21 cellular contexts compared by ENCODE assay signal in the genomic region with DNA sequence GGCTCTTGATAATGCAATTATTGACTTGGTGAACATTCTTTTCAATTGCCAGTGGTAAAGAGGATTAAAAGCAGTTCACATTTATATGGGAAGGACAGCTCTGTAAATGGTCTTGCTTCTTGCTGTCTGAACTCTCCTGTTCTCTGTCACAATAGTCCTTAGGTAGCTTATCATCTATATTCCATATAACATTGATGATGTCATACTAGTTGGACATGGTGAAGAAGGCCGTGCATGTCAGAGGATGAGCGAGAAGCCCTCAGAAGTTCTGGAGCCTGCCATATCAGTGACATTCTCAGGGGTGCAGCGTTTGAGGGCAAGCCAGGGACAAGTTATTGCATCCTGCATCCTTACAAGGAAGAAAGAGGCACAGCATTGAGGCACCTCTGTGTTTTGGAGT. TPM values are rescaled to one million over a fixed set of nuclear protein-coding genes. Genes with fewer than 3 reads are reported as not detected.
DNase-seq lines count a peak whose midpoint lies in the region; ATAC-seq, FAIRE-seq and TF ChIP-seq lines count a peak whose summit lies in the region.
"Had no signal": no experiment of that assay in that cellular context is flagged by ENCODE, and none has a peak within 500 bp of the region (broad histone marks: within the 10 kb centered on the region; RNA-seq: fewer than 3 reads in every experiment).

No MANE protein-coding gene starts in this region.

- no peak for DNase-seq in K562 (ENCODE audit: extremely low read depth in 1 of 4, low spot score in 3 of 4)
- DNase-seq in osteoblast (ENCODE audit: insufficient read length, low spot score, missing footprints) = peak; percentile 8
- no peak for DNase-seq in upper lobe of left lung
- no peak for DNase-seq in dedifferentiated amniotic fluid mesenchymal stem cell (ENCODE audit: extremely low spot score)
- DNase-seq in stimulated activated CD4-positive, alpha-beta T cell treated with anti-CD3 and anti-CD28 coated beads, Interleukin-12 subunit alpha, Interleukin-12 subunit beta, amount 100 ng/mL, for 4 hours = no peak
- DNase-seq: C1 segment of cervical spinal cord, DND-41, H9, IMR-90, Karpas-422, MM.1S, NCI-H1092, NCI-H1436 treated with DMSO at 0.1 percent for 48 hours, NCI-H2029, PC-3, RPMI8226, SIG-M5 had no signal

- TF ChIP-seq POLR2A in K562 (conservative IDR thresholded peaks at IDR 0.05) (no peak), upper lobe of left lung (IDR thresholded peaks at IDR 0.05) (no peak)

- no peak overlapping the region for H2AFZ ChIP-seq in K562 (ENCODE audit: low read depth, low read length)
- H2AFZ ChIP-seq in osteoblast (ENCODE audit: low read length) = no peak overlapping the region

- H3K27me3 ChIP-seq in K562 (ENCODE audit: control insufficient read depth in 2 of 2, insufficient read depth in 2 of 2, low read length in 2 of 2) (no peaks in the 10 kb centered on the region), osteoblast (ENCODE audit: insufficient read depth, low read length) (no peaks in the 10 kb centered on the region), upper lobe of left lung (no peaks in the 10 kb centered on the region)

- H3K27ac ChIP-seq in HEK293 (ENCODE audit: extremely low read depth, low read depth, low read length) (no peak overlapping the region), K562 (ENCODE audit: extremely low read depth, low read depth, low read length) (no peak overlapping the region), osteoblast (ENCODE audit: low read depth, low read length) (no peak overlapping the region), upper lobe of left lung (no peak overlapping the region)
- H3K27ac ChIP-seq: HL-60 had no signal

- H3K4me2 ChIP-seq in K562 (ENCODE audit: insufficient read depth, low read length) (no peak overlapping the region), osteoblast (ENCODE audit: insufficient read depth, low read length) (no peak overlapping the region)

- H3K9ac ChIP-seq in K562 (ENCODE audit: insufficient read depth in 1 of 2, low read depth in 2 of 2, low read length in 2 of 2) = no peak overlapping the region

- H3K4me3 ChIP-seq in HEK293 (ENCODE audit: low read depth, low read length) (no peak overlapping the region), K562 (no peak overlapping the region), osteoblast (ENCODE audit: insufficient read depth, low read length) (no peak overlapping the region), upper lobe of left lung (no peak overlapping the region)

- no TSS peak for BruUV-seq in K562 (replicated peaks; lab: Mats Ljungman, UMichigan)

- TF ChIP-seq CTCF in HEK293 (tag by site-specific recombination; IDR thresholded peaks at IDR 0.05) (no peak), K562 (IDR thresholded peaks at IDR 0.05 in 2 of 3, conservative IDR thresholded peaks at IDR 0.05 in 1 of 3; ENCODE audit: insufficient read depth in 2 of 3, low read depth in 1 of 3, low read length in 3 of 3) (no peak), osteoblast (IDR thresholded peaks at IDR 0.05; ENCODE audit: extremely low read depth, low read depth, low read length) (no peak), upper lobe of left lung (IDR thresholded peaks at IDR 0.05) (no peak)

- TF ChIP-seq EP300 in K562 (IDR thresholded peaks at IDR 0.05; ENCODE audit: low read length) (no peak), upper lobe of left lung (IDR thresholded peaks at IDR 0.05) (no peak)

- H3K36me3 ChIP-seq in HEK293 (ENCODE audit: control insufficient read depth in 2 of 2, insufficient read depth in 1 of 2, low read length in 2 of 2) (peaks cover 12 to 26% of the 10 kb centered on the region in 2 experiments), K562 (ENCODE audit: control insufficient read depth, insufficient read depth, low read length) (no peaks in the 10 kb centered on the region; the same call in 2 of the 3 replicates), osteoblast (ENCODE audit: insufficient read depth, low read length) (peaks cover 2% of the 10 kb centered on the region), upper lobe of left lung (peaks cover 0 to 8% (median 5%) of the 10 kb centered on the region in 4 donors)

- in situ Hi-C loops in K562 (cut with MboI) = no loop called here

- intact Hi-C loops in K562 (cut with micrococcal nuclease) = no loop called here

- no peak for ATAC-seq in K562
- no peak for ATAC-seq in upper lobe of left lung (ENCODE audit: low FRiP score in 2 of 2)
- ATAC-seq: PC-3 had no signal

- POLR2A ChIA-PET in HEK293 (lab: Yijun Ruan, JAX) = interaction anchor here (0.5 to 1.1 kb wide), 4 partner anchors 22 to 324 kb away, joined by 3 to 6 read pairs (median 4); partner anchors contain the start of genes MAPK12, SCO2 and SYCE3
- POLR2A ChIA-PET in K562 (lab: Yijun Ruan, JAX) = no interaction called here

- 18% methylated on average over 3 of the region's 3 CpGs for WGBS in K562 (ENCODE audit: insufficient coverage, low coverage, missing lambda C conversion rate)
- WGBS in upper lobe of left lung, 2 donors = 91 to 94% methylated on average over 3 of the region's 3 CpGs

- peaks cover 3% of the 10 kb centered on the region; the same call in 1 of the 2 replicates for H3K4me1 ChIP-seq in HEK293 (ENCODE audit: control insufficient read depth, insufficient read depth, low read length)
- peaks cover 15 to 20% of the 10 kb centered on the region in 2 experiments; a peak in 4 of 5 replicates for H3K4me1 ChIP-seq in K562 (replicated peaks in 1 of 2; ENCODE audit: control insufficient read depth in 2 of 2, insufficient read depth in 2 of 2, low read length in 2 of 2)
- H3K4me1 ChIP-seq in osteoblast (ENCODE audit: insufficient read depth, low read length) = peaks cover 14% of the 10 kb centered on the region
- H3K4me1 ChIP-seq in upper lobe of left lung = peaks cover 11 to 24% (median 17%) of the 10 kb centered on the region in 4 donors

- H4K20me1 ChIP-seq in K562 (replicated peaks; ENCODE audit: control insufficient read depth, insufficient read depth, low read length) (no peaks in the 10 kb centered on the region), osteoblast (ENCODE audit: insufficient read depth, low read length) (no peaks in the 10 kb centered on the region)

- H3K9me3 ChIP-seq in HEK293 (ENCODE audit: control insufficient read depth, insufficient read depth, low read depth, low read length) (no peaks in the 10 kb centered on the region), K562 (replicated peaks; ENCODE audit: control insufficient read depth, insufficient read depth, low read depth, low read length) (no peaks in the 10 kb centered on the region), osteoblast (ENCODE audit: low read depth, low read length) (no peaks in the 10 kb centered on the region), upper lobe of left lung (no peaks in the 10 kb centered on the region)

- H3K9me1 ChIP-seq in K562 (ENCODE audit: control insufficient read depth, insufficient read depth, low read length) = no peaks in the 10 kb centered on the region

- no peak for FAIRE-seq in K562 (lab: Jason Lieb, UNC)

- CTCF ChIA-PET in HEK293 (lab: Yijun Ruan, JAX) (interaction anchor here (1.4 to 2.6 kb wide), 2 partner anchors 22 to 60 kb away, joined by 7 read pairs; partner anchors contain the start of genes SCO2 and SYCE3), K562 (lab: Yijun Ruan, JAX; ENCODE audit: low intra/inter-chr PET ratio) (no interaction called here)

- H3K79me2 ChIP-seq in K562 (ENCODE audit: control insufficient read depth, insufficient read depth, low read length) (peaks cover 6% of the 10 kb centered on the region; the same call in 2 of the 3 replicates), osteoblast (ENCODE audit: insufficient read depth, low read length) (peaks cover 13% of the 10 kb centered on the region)

- no peak for TF ChIP-seq RAD21 in K562 (CRISPR knock-in tag; conservative IDR thresholded peaks at IDR 0.05 in 1 of 2, IDR thresholded peaks at IDR 0.05 in 1 of 2)

RNA-seq across cellular contexts. Expression of gene CHKB, which starts 2.6 kb away (rescaled TPM):
- 48.4 and 97.8 TPM in 2 replicates for total RNA-seq in K562 (2011; cell fraction: chromatin; rRNA removed; ENCODE audit: low replicate concordance)
- 53.4 and 65.4 TPM in 2 replicates for total RNA-seq in K562 (2011; cell fraction: nucleolus; rRNA removed)
- total RNA-seq in K562 (2011; cell fraction: nucleoplasm; rRNA removed) = 51.6 and 55.9 TPM in 2 replicates
- 11.0 and 14.5 TPM in 2 replicates for total RNA-seq in K562 (2014; rRNA removed)
- 7.7 and 10.3 TPM in 2 replicates for total RNA-seq in K562 (2014; rRNA removed; fragmentation: Illumina TruSeq; extraction: Trizol)
- total RNA-seq in K562 (2015; rRNA removed; fragmentation: Illumina TruSeq; extraction: Trizol) = 8.9 and 9.8 TPM in 2 replicates
- 15.2 and 15.9 TPM in 2 replicates for total RNA-seq in K562 (2021)
- 16.3 and 24.8 TPM in 2 replicates for polyA plus RNA-seq in K562 (2011; rRNA removed)
- 9.9 and 12.5 TPM in 2 replicates for polyA plus RNA-seq in K562 (2011; cell fraction: cytosol; rRNA removed)
- polyA plus RNA-seq in K562 (2011; cell fraction: nucleus; rRNA removed) = 89.3 and 120 TPM in 2 replicates
- 10.9 and 32.8 TPM in 2 replicates for polyA plus RNA-seq in K562 (2012)
- polyA plus RNA-seq in K562 (2014; fragmentation: Illumina TruSeq; extraction: Trizol) = 14.4 and 16.2 TPM in 2 replicates
- polyA plus RNA-seq in K562 (2014; fragmentation: Nextera tagmentation; extraction: Ambion mirVana) = 1 to 10 TPM; 2.7 to 5.3 TPM
- polyA plus RNA-seq in K562 (2014; rRNA removed) = 19.0 and 31.0 TPM in 2 replicates
- polyA minus RNA-seq in K562 (2011; rRNA and poly(A)+ RNA removed) = 3.2 and 3.7 TPM in 2 replicates
- polyA minus RNA-seq in K562 (2011; cell fraction: cytosol; rRNA and poly(A)+ RNA removed) = 1.8 and 4.8 TPM in 2 replicates
- polyA minus RNA-seq in K562 (2011; cell fraction: nucleus; rRNA and poly(A)+ RNA removed) = 11.0 and 14.1 TPM in 2 replicates
- total RNA-seq in osteoblast = 27.4 and 28.6 TPM in 2 replicates
- total RNA-seq in upper lobe of left lung = 100 to 1,000 TPM in 2 of 6 donors, 10 to 100 TPM in 4; 42.7 to 294 (median 87.8) TPM

RNA-seq across cellular contexts. Expression of gene CPT1B, which starts 7.0 kb away (rescaled TPM):
- 40.5 and 66.3 TPM in 2 replicates for total RNA-seq in K562 (2011; cell fraction: chromatin; rRNA removed; ENCODE audit: low replicate concordance)
- total RNA-seq in K562 (2011; cell fraction: nucleolus; rRNA removed) = 34.2 and 39.4 TPM in 2 replicates
- total RNA-seq in K562 (2011; cell fraction: nucleoplasm; rRNA removed) = 24.4 and 31.9 TPM in 2 replicates
- total RNA-seq in K562 (2014; rRNA removed) (1.6 and 1.9 TPM in 2 replicates), K562 (2014; rRNA removed; fragmentation: Illumina TruSeq; extraction: Trizol) (0.61 and 1.8 TPM in 2 replicates), K562 (2015; rRNA removed; fragmentation: Illumina TruSeq; extraction: Trizol) (2.3 and 3.0 TPM in 2 replicates), K562 (2021) (3.8 and 4.0 TPM in 2 replicates), osteoblast (1.8 and 2.1 TPM in 2 replicates), upper lobe of left lung (10 to 100 TPM in 5 of 6 donors, 1 to 10 TPM in 1; 7.3 to 54.5 (median 19.4) TPM)
- polyA plus RNA-seq in K562 (2011; rRNA removed) (3.7 and 7.3 TPM in 2 replicates), K562 (2014; fragmentation: Illumina TruSeq; extraction: Trizol) (2.0 and 2.6 TPM in 2 replicates), K562 (2014; fragmentation: Nextera tagmentation; extraction: Ambion mirVana) (under 1 TPM; 0.35 to 0.59 TPM), K562 (2014; rRNA removed) (6.1 and 6.2 TPM in 2 replicates)
- polyA plus RNA-seq in K562 (2011; cell fraction: cytosol; rRNA removed) = 2.9 and 4.0 TPM in 2 replicates
- polyA plus RNA-seq in K562 (2011; cell fraction: nucleus; rRNA removed) = 59.6 and 64.2 TPM in 2 replicates
- 5.5 and 18.0 TPM in 2 replicates for polyA plus RNA-seq in K562 (2012)
- 1.4 and 2.8 TPM in 2 replicates for polyA minus RNA-seq in K562 (2011; rRNA and poly(A)+ RNA removed)
- polyA minus RNA-seq in K562 (2011; cell fraction: cytosol; rRNA and poly(A)+ RNA removed) = 0.76 TPM in 1 of 2 replicates, not detected in the other
- polyA minus RNA-seq in K562 (2011; cell fraction: nucleus; rRNA and poly(A)+ RNA removed) = 7.1 and 10.0 TPM in 2 replicates

RNA-seq across cellular contexts. Expression of gene MAPK8IP2, which starts 15.4 kb away (rescaled TPM):
- 0.12 TPM in 1 of 2 replicates, not detected in the other for total RNA-seq in K562 (2011; cell fraction: chromatin; rRNA removed; ENCODE audit: low replicate concordance)
- 0.13 and 0.17 TPM in 2 replicates for total RNA-seq in K562 (2011; cell fraction: nucleolus; rRNA removed)
- total RNA-seq in K562 (2011; cell fraction: nucleoplasm; rRNA removed) = 0.07 and 0.23 TPM in 2 replicates
- total RNA-seq in K562 (2014; rRNA removed) (0.18 and 0.45 TPM in 2 replicates), K562 (2014; rRNA removed; fragmentation: Illumina TruSeq; extraction: Trizol) (0.04 TPM in 1 of 2 replicates, not detected in the other), K562 (2015; rRNA removed; fragmentation: Illumina TruSeq; extraction: Trizol) (0.04 and 0.07 TPM in 2 replicates), K562 (2021) (0.29 and 0.47 TPM in 2 replicates), osteoblast (0.29 and 0.36 TPM in 2 replicates), upper lobe of left lung (1 to 10 TPM; 1.0 to 5.5 (median 3.4) TPM)
- polyA plus RNA-seq in K562 (2011; rRNA removed) (0.01 and 0.07 TPM in 2 replicates), K562 (2014; fragmentation: Illumina TruSeq; extraction: Trizol) (0.03 and 0.17 TPM in 2 replicates), K562 (2014; fragmentation: Nextera tagmentation; extraction: Ambion mirVana) (not detected), K562 (2014; rRNA removed) (0.12 and 0.18 TPM in 2 replicates)
- 0.07 and 0.18 TPM in 2 replicates for polyA plus RNA-seq in K562 (2011; cell fraction: cytosol; rRNA removed)
- polyA plus RNA-seq in K562 (2011; cell fraction: nucleus; rRNA removed) = 0.13 and 0.14 TPM in 2 replicates
- polyA plus RNA-seq in K562 (2012) = 0.17 and 0.36 TPM in 2 replicates
- polyA minus RNA-seq in K562 (2011; rRNA and poly(A)+ RNA removed) = not detected in 2 replicates
- 0.36 TPM in 1 of 2 replicates, not detected in the other for polyA minus RNA-seq in K562 (2011; cell fraction: cytosol; rRNA and poly(A)+ RNA removed)
- polyA minus RNA-seq in K562 (2011; cell fraction: nucleus; rRNA and poly(A)+ RNA removed) = under 0.01 TPM in 1 of 2 replicates, not detected in the other

RNA-seq across cellular contexts. Expression of gene SYCE3, which starts 22.5 kb away (rescaled TPM):
- not detected in 2 replicates for total RNA-seq in K562 (2011; cell fraction: chromatin; rRNA removed; ENCODE audit: low replicate concordance)
- not detected in 2 replicates for total RNA-seq in K562 (2011; cell fraction: nucleolus; rRNA removed)
- total RNA-seq in K562 (2011; cell fraction: nucleoplasm; rRNA removed) = not detected in 2 replicates
- not detected in 2 replicates for total RNA-seq in K562 (2014; rRNA removed)
- not detected in 2 replicates for total RNA-seq in K562 (2014; rRNA removed; fragmentation: Illumina TruSeq; extraction: Trizol)
- not detected in 2 replicates for total RNA-seq in K562 (2015; rRNA removed; fragmentation: Illumina TruSeq; extraction: Trizol)
- total RNA-seq in K562 (2021) = not detected in 2 replicates
- not detected in 2 replicates for polyA plus RNA-seq in K562 (2011; rRNA removed)
- polyA plus RNA-seq in K562 (2011; cell fraction: cytosol; rRNA removed) = 1.8 TPM in 1 of 2 replicates, not detected in the other
- 0.38 TPM in 1 of 2 replicates, not detected in the other for polyA plus RNA-seq in K562 (2011; cell fraction: nucleus; rRNA removed)
- 0.23 and 1.1 TPM in 2 replicates for polyA plus RNA-seq in K562 (2012)
- polyA plus RNA-seq in K562 (2014; fragmentation: Illumina TruSeq; extraction: Trizol) = not detected in 2 replicates
- polyA plus RNA-seq in K562 (2014; fragmentation: Nextera tagmentation; extraction: Ambion mirVana) = under 1 TPM in 1 of 2 experiments, not detected in 1; 0.56 TPM
- polyA plus RNA-seq in K562 (2014; rRNA removed) = not detected in 2 replicates
- polyA minus RNA-seq in K562 (2011; rRNA and poly(A)+ RNA removed) = not detected in 2 replicates
- not detected in 2 replicates for polyA minus RNA-seq in K562 (2011; cell fraction: cytosol; rRNA and poly(A)+ RNA removed)
- not detected in 2 replicates for polyA minus RNA-seq in K562 (2011; cell fraction: nucleus; rRNA and poly(A)+ RNA removed)
- total RNA-seq in osteoblast = not detected in 2 replicates
- 1 to 10 TPM in 1 of 6 donors, not detected in 5; 3.4 TPM for total RNA-seq in upper lobe of left lung
- total RNA-seq: G401, HT1080, IMR-90 had no signal
- polyA plus RNA-seq: IMR-90 had no signal

RNA-seq across cellular contexts. Expression of gene KLHDC7B, which starts 39.5 kb away (rescaled TPM):
- 0.14 and 0.28 TPM in 2 replicates for total RNA-seq in K562 (2011; cell fraction: chromatin; rRNA removed; ENCODE audit: low replicate concordance)
- total RNA-seq in K562 (2011; cell fraction: nucleolus; rRNA removed) = 0.17 and 0.39 TPM in 2 replicates
- total RNA-seq in K562 (2011; cell fraction: nucleoplasm; rRNA removed) = 0.22 and 0.31 TPM in 2 replicates
- total RNA-seq in K562 (2014; rRNA removed) = 0.05 and 0.08 TPM in 2 replicates
- not detected in 2 replicates for total RNA-seq in K562 (2014; rRNA removed; fragmentation: Illumina TruSeq; extraction: Trizol)
- 0.04 TPM in 2 replicates for total RNA-seq in K562 (2015; rRNA removed; fragmentation: Illumina TruSeq; extraction: Trizol)
- 0.22 TPM in 2 replicates for total RNA-seq in K562 (2021)
- 0.09 TPM in 1 of 2 replicates, not detected in the other for polyA plus RNA-seq in K562 (2011; rRNA removed)
- 0.03 and 0.06 TPM in 2 replicates for polyA plus RNA-seq in K562 (2011; cell fraction: cytosol; rRNA removed)
- 0.11 and 0.27 TPM in 2 replicates for polyA plus RNA-seq in K562 (2011; cell fraction: nucleus; rRNA removed)
- 0.52 and 46.0 TPM in 2 replicates for polyA plus RNA-seq in K562 (2012)
- polyA plus RNA-seq in K562 (2014; fragmentation: Illumina TruSeq; extraction: Trizol) = 0.04 and 0.22 TPM in 2 replicates
- polyA plus RNA-seq in K562 (2014; fragmentation: Nextera tagmentation; extraction: Ambion mirVana) = not detected
- polyA plus RNA-seq in K562 (2014; rRNA removed) = 0.07 and 0.15 TPM in 2 replicates
- polyA minus RNA-seq in K562 (2011; rRNA and poly(A)+ RNA removed) = 0.03 TPM in 1 of 2 replicates, not detected in the other
- polyA minus RNA-seq in K562 (2011; cell fraction: cytosol; rRNA and poly(A)+ RNA removed) = 0.36 TPM in 1 of 2 replicates, not detected in the other
- 0.13 TPM in 1 of 2 replicates, not detected in the other for polyA minus RNA-seq in K562 (2011; cell fraction: nucleus; rRNA and poly(A)+ RNA removed)
- 0.29 and 0.72 TPM in 2 replicates for total RNA-seq in osteoblast
- total RNA-seq in upper lobe of left lung = 1 to 10 TPM in 2 of 6 donors, under 1 TPM in 2, not detected in 2; 0.39 to 1.5 (median 0.81) TPM
- total RNA-seq: G401, H9, HT1080, IMR-90, PC-3 had no signal

Comparison
In these comparisons a context has a peak if more than half of its experiments do, and no peak if none do; other contexts are left out.
1. Of the 44 proteins assayed by ChIP-seq in both K562 and HEK293: peak only in K562: none; only in HEK293: ATF2; in both: none; in neither: 43.